Comparison of ENCODE assay signal across 21 cellular contexts in genomic region chr17:37562016-37562745, GRCh38.
"Had no signal": no experiment of that assay in that cellular context is flagged by ENCODE, and none has a peak within 500 bp of the region (broad histone marks: within the 10 kb centered on the region; RNA-seq: fewer than 3 reads in every experiment).

No MANE protein-coding gene starts in this region.

- FAIRE-seq: islet of Langerhans, TTC549 had no signal

- H3K27ac ChIP-seq: coronary artery, esophagus muscularis mucosa, gastrocnemius medialis, parathyroid adenoma, thoracic aorta, upper lobe of left lung had no signal

- H3K9me3 Mint-ChIP-seq: activated B cell treated with CpG ODN at 0.5 μM for 24 hours; activated CD4-positive, alpha-beta memory T cell treated with anti-CD3 and anti-CD28 coated beads for 36 hours; activated T-helper 17 cell treated with anti-CD3 and anti-CD28 coated beads, Interleukin-2, amount 50 U/mL, for 72 hours; memory B cell; T-cell had no signal

- H3K9ac ChIP-seq: parathyroid adenoma had no signal

- H3K4me3 Mint-ChIP-seq: activated B cell treated with CpG ODN at 0.5 μM for 24 hours; activated CD4-positive, alpha-beta memory T cell treated with anti-CD3 and anti-CD28 coated beads for 36 hours; activated CD4-positive, alpha-beta T cell treated with anti-CD3 and anti-CD28 coated beads for 36 hours; activated T-helper 17 cell treated with anti-CD3 and anti-CD28 coated beads, Interleukin-2, amount 50 U/mL, for 72 hours; memory B cell; T-cell had no signal

- H3K4me1 Mint-ChIP-seq: activated B cell treated with CpG ODN at 0.5 μM for 24 hours, memory B cell had no signal

- H3K4me3 ChIP-seq: coronary artery, esophagus muscularis mucosa, gastrocnemius medialis, mucosa of descending colon, thoracic aorta, upper lobe of left lung had no signal

- H3K27me3 Mint-ChIP-seq: activated B cell treated with CpG ODN at 0.5 μM for 24 hours; activated CD4-positive, alpha-beta memory T cell treated with anti-CD3 and anti-CD28 coated beads for 36 hours; activated CD4-positive, alpha-beta T cell treated with anti-CD3 and anti-CD28 coated beads for 36 hours; activated T-helper 17 cell treated with anti-CD3 and anti-CD28 coated beads, Interleukin-2, amount 50 U/mL, for 72 hours; memory B cell; T-cell had no signal

- H3K27me3 ChIP-seq: esophagus muscularis mucosa, gastrocnemius medialis, upper lobe of left lung had no signal

- DNase-seq: activated B cell treated with CpG ODN at 0.5 μM for 24 hours; activated CD4-positive, alpha-beta memory T cell treated with anti-CD3 and anti-CD28 coated beads for 36 hours; activated CD4-positive, alpha-beta T cell treated with anti-CD3 and anti-CD28 coated beads for 36 hours; cerebellar nuclear complex; gastrocnemius medialis; hippocampal formation; mucosa of descending colon; nucleus accumbens; right cardiac atrium; stimulated activated CD4-positive, alpha-beta T cell treated with anti-CD3 and anti-CD28 coated beads, Interleukin-4, amount 100 ng/mL, for 24 hours; stimulated activated naive CD4-positive, alpha-beta T cell treated with Interleukin-2 at 50 U/mL for 16 hours; T-cell; upper lobe of left lung had no signal

- ATAC-seq: activated CD4-positive, alpha-beta T cell treated with anti-CD3 and anti-CD28 coated beads for 36 hours; activated T-helper 17 cell treated with anti-CD3 and anti-CD28 coated beads, Interleukin-2, amount 50 U/mL, for 72 hours; gastrocnemius medialis; mucosa of descending colon; right cardiac atrium; T-cell had no signal

- H3K9me3 ChIP-seq: esophagus muscularis mucosa, gastrocnemius medialis, mucosa of descending colon, thoracic aorta, upper lobe of left lung had no signal

- H3K27ac Mint-ChIP-seq: activated B cell treated with CpG ODN at 0.5 μM for 24 hours; activated CD4-positive, alpha-beta memory T cell treated with anti-CD3 and anti-CD28 coated beads for 36 hours; activated CD4-positive, alpha-beta T cell treated with anti-CD3 and anti-CD28 coated beads for 36 hours; activated T-helper 17 cell treated with anti-CD3 and anti-CD28 coated beads, Interleukin-2, amount 50 U/mL, for 72 hours; memory B cell had no signal

- H3K4me1 ChIP-seq: esophagus muscularis mucosa, gastrocnemius medialis, parathyroid adenoma, upper lobe of left lung had no signal
